Comparison of ENCODE assay signal across 8 cellular contexts in genomic region chr9:136093995-136094881, GRCh38. TPM values are rescaled to one million over a fixed set of nuclear protein-coding genes. Genes with fewer than 3 reads are reported as not detected.
A peak's percentile ranks its signal among the peaks of the same experiment; 100 is the strongest.
DNase-seq lines count a peak whose midpoint lies in the region; ATAC-seq and TF ChIP-seq lines count a peak whose summit lies in the region.

No MANE protein-coding gene starts in this region.

- H3K4me3 Mint-ChIP-seq in endodermal cell (peak overlapping the region; percentile 65), mesothelial cell of epicardium (peak overlapping the region; percentile 66)
- peak overlapping the region; percentile 68 for H3K4me3 Mint-ChIP-seq in stimulated activated naive CD8-positive, alpha-beta T cell treated with anti-CD3 and anti-CD28 coated beads, Interleukin-15, Interleukin-2, amounts not matched to agents 100 ng/mL and 50 ng/mL, for 24 hours

- H3K27ac Mint-ChIP-seq in endodermal cell (no peak overlapping the region), mesothelial cell of epicardium (no peak overlapping the region)
- no peak overlapping the region for H3K27ac Mint-ChIP-seq in stimulated activated naive CD8-positive, alpha-beta T cell treated with anti-CD3 and anti-CD28 coated beads, Interleukin-15, Interleukin-2, amounts not matched to agents 100 ng/mL and 50 ng/mL, for 24 hours

- no peak for ATAC-seq in HG03565 (IDR thresholded peaks at IDR 0.05; ENCODE audit: unreplicated experiment)

- H3K9me3 ChIP-seq in endodermal cell (ENCODE audit: control insufficient read depth, low read length) = no peaks in the 10 kb centered on the region

- H3K27me3 Mint-ChIP-seq in endodermal cell (ENCODE audit: insufficient read depth) (peaks cover 25% of the 10 kb centered on the region), mesothelial cell of epicardium (ENCODE audit: low read depth) (peaks cover 2% of the 10 kb centered on the region)
- peaks cover 7% of the 10 kb centered on the region for H3K27me3 Mint-ChIP-seq in stimulated activated naive CD8-positive, alpha-beta T cell treated with anti-CD3 and anti-CD28 coated beads, Interleukin-15, Interleukin-2, amounts not matched to agents 100 ng/mL and 50 ng/mL, for 24 hours

- DNase-seq in AG09309 (ENCODE audit: low read depth) (no peak), KBM-7 (peak; percentile 46), endodermal cell (peak; percentile 73), mesothelial cell of epicardium (ENCODE audit: low spot score in 2 of 2, unreplicated experiment in 2 of 2) (peak in 1 of 2 experiments; percentile 68), Kasumi-1 (lab: John Stamatoyannopoulos, UW) (no peak)
- DNase-seq in activated CD8-positive, alpha-beta memory T cell treated with anti-CD3 and anti-CD28 coated beads, Interleukin-2, amount 50 U/mL, for 4 hours = peak; percentile 65

- 18% methylated on average over 25 to 74 of the region's 74 CpGs for WGBS in endodermal cell (ENCODE audit: insufficient coverage in 1 of 2, insufficient read length in 1 of 2), 2 experiments

- in situ Hi-C loops in KBM-7 (cut with MboI; ENCODE audit: low pct_unique_long_range_greater_than_20kb, low sequenced_read_pairs) = no loop called here

- no peak for TF ChIP-seq CTCF in AG09309 (IDR thresholded peaks at IDR 0.05; ENCODE audit: control insufficient read depth, insufficient read depth, low read depth, low read length, missing control alignments)
- no peak for TF ChIP-seq CTCF in endodermal cell (conservative IDR thresholded peaks at IDR 0.05)
- no peak for TF ChIP-seq CTCF in mesothelial cell of epicardium (IDR thresholded peaks at IDR 0.05; ENCODE audit: unreplicated experiment)

- H3K36me3 Mint-ChIP-seq in endodermal cell (ENCODE audit: low read depth) (no peaks in the 10 kb centered on the region), mesothelial cell of epicardium (no peaks in the 10 kb centered on the region)
- no peaks in the 10 kb centered on the region for H3K36me3 Mint-ChIP-seq in stimulated activated naive CD8-positive, alpha-beta T cell treated with anti-CD3 and anti-CD28 coated beads, Interleukin-15, Interleukin-2, amounts not matched to agents 100 ng/mL and 50 ng/mL, for 24 hours (ENCODE audit: low read depth)

- H3K4me1 Mint-ChIP-seq in endodermal cell = peaks cover 12% of the 10 kb centered on the region
- H3K4me1 Mint-ChIP-seq in mesothelial cell of epicardium = peaks cover 28% of the 10 kb centered on the region
- peaks cover 8% of the 10 kb centered on the region for H3K4me1 Mint-ChIP-seq in stimulated activated naive CD8-positive, alpha-beta T cell treated with anti-CD3 and anti-CD28 coated beads, Interleukin-15, Interleukin-2, amounts not matched to agents 100 ng/mL and 50 ng/mL, for 24 hours (ENCODE audit: low read depth)

- no peak overlapping the region for H3K27ac ChIP-seq in endodermal cell (ENCODE audit: low read depth, low read length)

- peak overlapping the region; percentile 71 for H3K4me3 ChIP-seq in AG09309 (ENCODE audit: control insufficient read depth, low read depth, low read length)
- peak overlapping the region; percentile 77 for H3K4me3 ChIP-seq in endodermal cell (ENCODE audit: low read length)

- H3K9ac ChIP-seq in endodermal cell (ENCODE audit: extremely low read depth, low read length, poor library complexity, severe bottlenecking) = no peak overlapping the region

- H3K4me1 ChIP-seq in endodermal cell (ENCODE audit: control insufficient read depth, insufficient read depth, low read length) = peaks cover 10% of the 10 kb centered on the region

- H3K27me3 ChIP-seq in endodermal cell (ENCODE audit: control insufficient read depth, insufficient read depth, low read length, poor library complexity, severe bottlenecking) = peaks cover 5% of the 10 kb centered on the region

- no peaks in the 10 kb centered on the region for H3K9me3 Mint-ChIP-seq in endodermal cell
- no peaks in the 10 kb centered on the region for H3K9me3 Mint-ChIP-seq in mesothelial cell of epicardium
- no peaks in the 10 kb centered on the region for H3K9me3 Mint-ChIP-seq in stimulated activated naive CD8-positive, alpha-beta T cell treated with anti-CD3 and anti-CD28 coated beads, Interleukin-15, Interleukin-2, amounts not matched to agents 100 ng/mL and 50 ng/mL, for 24 hours

- peaks cover 4% of the 10 kb centered on the region for H3K36me3 ChIP-seq in endodermal cell (ENCODE audit: control insufficient read depth, insufficient read depth, low read length)

RNA-seq across cellular contexts. Expression of gene NACC2, which starts 0.9 kb away (rescaled TPM):
- total RNA-seq in endodermal cell (10 to 100 TPM; 12.4 to 16.7 TPM), mesothelial cell of epicardium (18.4 to 20.0 TPM (median 19.1 TPM) in 3 replicates)
- polyA plus RNA-seq in endodermal cell (2013, experiment 1 of 2) = 6.4 TPM
- 6.8 TPM for polyA plus RNA-seq in endodermal cell (2013, experiment 2 of 2)

RNA-seq across cellular contexts. Expression of gene TMEM250, which starts 24.4 kb away (rescaled TPM):
- total RNA-seq in endodermal cell = 10 to 100 TPM; 56.4 to 58.4 TPM
- polyA plus RNA-seq in endodermal cell (2013, experiment 1 of 2) = 28.9 TPM
- 28.8 TPM for polyA plus RNA-seq in endodermal cell (2013, experiment 2 of 2)
- 34.2 to 35.3 TPM (median 34.5 TPM) in 3 replicates for total RNA-seq in mesothelial cell of epicardium

Comparison
In these comparisons a context has a peak if more than half of its experiments do, and no peak if none do; other contexts are left out.
1. DNase-seq: peak in KBM-7 (single experiment), activated CD8-positive, alpha-beta memory T cell treated with anti-CD3 and anti-CD28 coated beads, Interleukin-2, amount 50 U/mL, for 4 hours (single experiment) and endodermal cell (single experiment); none in AG09309 (single experiment) and Kasumi-1 (0 of 2).
2. Peak in every context shown above with its lines, with median percentiles within 50 percentile points of each other: H3K4me3 Mint-ChIP-seq.